ENCODE assay signal across 8 cellular contexts in the genomic region with DNA sequence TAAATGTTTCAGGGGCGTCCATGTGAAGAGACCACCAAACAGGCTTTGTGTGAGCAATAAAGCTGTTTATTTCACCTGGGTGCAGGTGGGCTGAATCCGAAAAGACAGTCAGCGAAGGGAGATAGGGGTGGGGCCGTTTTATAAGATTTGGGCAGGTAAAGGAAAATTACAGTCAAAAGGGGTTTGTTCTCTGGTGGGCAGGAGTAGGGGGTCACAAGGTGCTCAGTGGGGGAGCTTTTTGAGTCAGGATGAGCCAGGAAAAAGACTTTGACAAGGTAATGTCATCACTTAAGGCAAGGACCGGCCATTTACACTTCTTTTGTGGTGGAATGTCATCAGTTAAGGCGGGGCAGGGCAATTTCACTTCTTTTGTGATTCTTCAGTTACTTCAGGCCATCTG.
DNase-seq lines count a peak whose midpoint lies in the region; ATAC-seq and TF ChIP-seq lines count a peak whose summit lies in the region.
"Not testable (repeated sequence)": the region's sequence is repeated elsewhere in the genome, so short reads cannot be mapped to it uniquely, and the experiment has no call there.

No MANE protein-coding gene starts in this region.

- not testable (repeated sequence) for H3K9me3 Mint-ChIP-seq in HFFc6; WTC11; dendritic cell treated with granulocyte-macrophage colony-stimulating factor and Interleukin-4, amounts not matched to agents 40 ng/mL and 50 ng/mL, for 4 days

- BruUV-seq in PC-3 (replicated peaks; lab: Mats Ljungman, UMichigan) = not testable (repeated sequence)

- H3K14ac ChIP-seq in mesenchymal stem cell (ENCODE audit: low read length in 2 of 2) = not testable (repeated sequence)

- H3K27ac Mint-ChIP-seq in HFFc6 = peak overlapping the region; percentile 64
- peak overlapping the region; percentile 72 for H3K27ac Mint-ChIP-seq in WTC11
- peak overlapping the region; percentile 14 for H3K27ac Mint-ChIP-seq in dendritic cell treated with granulocyte-macrophage colony-stimulating factor and Interleukin-4, amounts not matched to agents 40 ng/mL and 50 ng/mL, for 4 days

- not testable (repeated sequence) for H2AFZ ChIP-seq in ACC112 (ENCODE audit: low read length, unreplicated experiment); PC-3 (ENCODE audit: low read length); mesenchymal stem cell (ENCODE audit: low read depth, low read length)

- peak overlapping the region; percentile 92 for H3K27ac ChIP-seq in ACC112 (ENCODE audit: low read depth, low read length)
- peak overlapping the region; percentile 99 for H3K27ac ChIP-seq in PC-3 (ENCODE audit: low read length)
- not testable (repeated sequence) for H3K27ac ChIP-seq in mesenchymal stem cell (ENCODE audit: low read length, poor library complexity, severe bottlenecking)

- intact Hi-C loops in PC-3 (cut with micrococcal nuclease) = loop anchor here (2.0 kb wide), 1 partner anchor 513 kb away; no protein-coding TSS in a partner anchor
- intact Hi-C loops in dendritic cell treated with granulocyte-macrophage colony-stimulating factor and Interleukin-4, amounts not matched to agents 40 ng/mL and 50 ng/mL, for 4 days (cut with micrococcal nuclease) = loop anchor here (5.0 to 10.0 kb wide), 4 partner anchors 38 to 515 kb away; no protein-coding TSS in a partner anchor

- H4K20me1 ChIP-seq in PC-3 (ENCODE audit: low read length) = not testable (repeated sequence)

- H3K27me3 Mint-ChIP-seq in HFFc6 (ENCODE audit: insufficient read depth); WTC11 (ENCODE audit: low read depth); dendritic cell treated with granulocyte-macrophage colony-stimulating factor and Interleukin-4, amounts not matched to agents 40 ng/mL and 50 ng/mL, for 4 days: not testable (repeated sequence)

- H3K4ac ChIP-seq in mesenchymal stem cell (ENCODE audit: low read depth in 1 of 2, low read length in 2 of 2) = not testable (repeated sequence)

- not testable (repeated sequence) for TF ChIP-seq CTCF in HFFc6 (IDR thresholded peaks at IDR 0.05); PC-3 (conservative IDR thresholded peaks at IDR 0.05; ENCODE audit: low read depth, low read length); WTC11 (IDR thresholded peaks at IDR 0.05)

- WGBS in mesenchymal stem cell = 61% methylated on average over 5 of the region's 6 CpGs

- not testable (repeated sequence) for H3K79me1 ChIP-seq in mesenchymal stem cell (replicated peaks; ENCODE audit: low read length, poor library complexity, severe bottlenecking)

- not testable (repeated sequence) for H2BK15ac ChIP-seq in mesenchymal stem cell (ENCODE audit: low read depth, poor library complexity, severe bottlenecking)

- not testable (repeated sequence) for DNase-seq in HFFc6; PC-3; WTC11 (ENCODE audit: low spot score); mesenchymal stem cell

- H4K8ac ChIP-seq in mesenchymal stem cell (ENCODE audit: low read length) = not testable (repeated sequence)

- H3K18ac ChIP-seq in mesenchymal stem cell (ENCODE audit: low read depth in 1 of 2, low read length in 2 of 2) = not testable (repeated sequence)

- not testable (repeated sequence) for H2AK5ac ChIP-seq in mesenchymal stem cell (ENCODE audit: low read length, severe bottlenecking)

- H3K36me3 ChIP-seq in ACC112 (ENCODE audit: insufficient read depth, low read length); ES-I3 (ENCODE audit: insufficient read depth, low read length); PC-3 (ENCODE audit: low read depth, low read length); mesenchymal stem cell (ENCODE audit: control insufficient read depth in 1 of 2, insufficient read depth in 2 of 2, low read depth in 1 of 2, low read length in 2 of 2); skeletal muscle satellite cell (ENCODE audit: insufficient read depth, low read length): not testable (repeated sequence)

- H3K9ac ChIP-seq in ES-I3 (ENCODE audit: low read depth, low read length) (peak overlapping the region; percentile 44), PC-3 (ENCODE audit: low read length) (peak overlapping the region; percentile 70), mesenchymal stem cell (ENCODE audit: low read length) (peak overlapping the region; percentile 77), skeletal muscle satellite cell (ENCODE audit: low read depth, low read length) (peak overlapping the region; percentile 45)

- H3K4me1 Mint-ChIP-seq in HFFc6 (ENCODE audit: low read depth) (peaks cover 47% of the 10 kb centered on the region), WTC11 (peaks cover 81% of the 10 kb centered on the region)
- H3K4me1 Mint-ChIP-seq in dendritic cell treated with granulocyte-macrophage colony-stimulating factor and Interleukin-4, amounts not matched to agents 40 ng/mL and 50 ng/mL, for 4 days (ENCODE audit: low read depth) = peaks cover 73% of the 10 kb centered on the region

- H3K23ac ChIP-seq in mesenchymal stem cell (ENCODE audit: low read length in 2 of 2) = not testable (repeated sequence)

- not testable (repeated sequence) for H3K9me2 ChIP-seq in PC-3 (replicated peaks; ENCODE audit: low read length)

- CTCF ChIA-PET in PC-3 (lab: Charles Lee); WTC11 (lab: Charles Lee): not testable (repeated sequence)

- H3K4me1 ChIP-seq in ACC112 (ENCODE audit: control insufficient read depth, insufficient read depth, low read length, unreplicated experiment) = peaks cover 26% of the 10 kb centered on the region
- peaks cover 39% of the 10 kb centered on the region for H3K4me1 ChIP-seq in ES-I3 (ENCODE audit: insufficient read depth, low read length)
- peaks cover 27% of the 10 kb centered on the region for H3K4me1 ChIP-seq in PC-3 (ENCODE audit: insufficient read depth, low read length)
- not testable (repeated sequence) for H3K4me1 ChIP-seq in mesenchymal stem cell (ENCODE audit: control insufficient read depth, insufficient read depth, low read depth, low read length)
- peaks cover 28% of the 10 kb centered on the region for H3K4me1 ChIP-seq in skeletal muscle satellite cell (ENCODE audit: control insufficient read depth, insufficient read depth, low read length)

- POLR2A ChIA-PET in PC-3 (lab: Charles Lee; ENCODE audit: unreplicated experiment); WTC11 (lab: Charles Lee): not testable (repeated sequence)

- not testable (repeated sequence) for ATAC-seq in PC-3, WTC11

- H3F3A ChIP-seq in PC-3 (ENCODE audit: low read length, unreplicated experiment) = not testable (repeated sequence)

- H2BK12ac ChIP-seq in mesenchymal stem cell (ENCODE audit: low read length in 2 of 2) = not testable (repeated sequence)

- H4K91ac ChIP-seq in mesenchymal stem cell (ENCODE audit: low read length) = not testable (repeated sequence)

- not testable (repeated sequence) for H3K4me3 Mint-ChIP-seq in HFFc6; WTC11; dendritic cell treated with granulocyte-macrophage colony-stimulating factor and Interleukin-4, amounts not matched to agents 40 ng/mL and 50 ng/mL, for 4 days

- not testable (repeated sequence) for H3K9me3 ChIP-seq in ES-I3 (ENCODE audit: control insufficient read depth, insufficient read depth, low read length); PC-3 (ENCODE audit: low read length); mesenchymal stem cell (ENCODE audit: control insufficient read depth, low read length); skeletal muscle satellite cell (replicated peaks; ENCODE audit: low read length)

- H3K27me3 ChIP-seq in ACC112 (ENCODE audit: insufficient read depth, low read length); PC-3 (ENCODE audit: low read length); mesenchymal stem cell (ENCODE audit: control insufficient read depth in 1 of 2, insufficient read depth in 1 of 2, low read length in 2 of 2); skeletal muscle satellite cell (ENCODE audit: control insufficient read depth, insufficient read depth, low read length): not testable (repeated sequence)

- not testable (repeated sequence) for H3K4me2 ChIP-seq in PC-3 (ENCODE audit: low read length); mesenchymal stem cell (ENCODE audit: low read length, poor library complexity, severe bottlenecking); skeletal muscle satellite cell (ENCODE audit: low read length)

- H2BK5ac ChIP-seq in mesenchymal stem cell (ENCODE audit: low read depth, low read length, poor library complexity, severe bottlenecking) = not testable (repeated sequence)

- H3K36me3 Mint-ChIP-seq in HFFc6 (ENCODE audit: low read depth); WTC11: not testable (repeated sequence)
- H3K36me3 Mint-ChIP-seq in dendritic cell treated with granulocyte-macrophage colony-stimulating factor and Interleukin-4, amounts not matched to agents 40 ng/mL and 50 ng/mL, for 4 days (ENCODE audit: low read depth) = peaks cover 12% of the 10 kb centered on the region

- not testable (repeated sequence) for H3K79me2 ChIP-seq in ACC112 (ENCODE audit: control insufficient read depth, insufficient read depth, low read length, unreplicated experiment); PC-3 (ENCODE audit: low read length)

- not testable (repeated sequence) for H2BK120ac ChIP-seq in mesenchymal stem cell (ENCODE audit: low read depth, low read length)

- not testable (repeated sequence) for H3K4me3 ChIP-seq in ACC112 (ENCODE audit: low read depth, low read length); PC-3 (ENCODE audit: low read length); mesenchymal stem cell (ENCODE audit: insufficient read depth in 1 of 2, low read depth in 1 of 2, low read length in 2 of 2); skeletal muscle satellite cell (ENCODE audit: low read length)

Comparison
In these comparisons a context has a peak if more than half of its experiments do, and no peak if none do; other contexts are left out.
1. H3K27ac Mint-ChIP-seq: peak in every context shown above with its lines; median percentile 72 in WTC11; 64 in HFFc6; 14 in dendritic cell treated with granulocyte-macrophage colony-stimulating factor and Interleukin-4, amounts not matched to agents 40 ng/mL and 50 ng/mL, for 4 days.